ENCODE assay signal across 8 cellular contexts in genomic region chr1:108560430-108561144, GRCh38. TPM values are rescaled to one million over a fixed set of nuclear protein-coding genes. Genes with fewer than 3 reads are reported as not detected.
A peak's percentile ranks its signal among the peaks of the same experiment; 100 is the strongest.
DNase-seq lines count a peak whose midpoint lies in the region; ATAC-seq and TF ChIP-seq lines count a peak whose summit lies in the region.

No MANE protein-coding gene starts in this region.

- H3K4me3 ChIP-seq in duodenal mucosa (ENCODE audit: low read depth in 1 of 2, low read length in 2 of 2) (peak overlapping the region; percentile 78 to 83), lung (peak overlapping the region; percentile 81)

- H3K36me3 ChIP-seq in duodenal mucosa (ENCODE audit: control insufficient read depth in 1 of 2, insufficient read depth in 2 of 2, low read length in 2 of 2), result no peaks in the 10 kb centered on the region
- H3K36me3 ChIP-seq in lung (ENCODE audit: control insufficient read depth in 2 of 2, insufficient read depth in 2 of 2, low read length in 2 of 2), result no peaks in the 10 kb centered on the region

- peak overlapping the region; percentile 44 for H3K27ac ChIP-seq in duodenal mucosa (ENCODE audit: low read depth, low read length)
- H3K27ac ChIP-seq in lung (ENCODE audit: low read depth in 1 of 2, low read length in 1 of 2), result peak overlapping the region in 1 of 2 donors; percentile 81

- H3K9me3 ChIP-seq in duodenal mucosa (ENCODE audit: control insufficient read depth in 1 of 2, low read length in 2 of 2) (no peaks in the 10 kb centered on the region), lung (ENCODE audit: control insufficient read depth in 2 of 2, insufficient read depth in 1 of 2, low read length in 1 of 2) (no peaks in the 10 kb centered on the region)

- 2 to 3% methylated on average over 22 of the region's 22 CpGs for WGBS in lung, 2 donors

- H3K4me1 ChIP-seq in duodenal mucosa (ENCODE audit: control insufficient read depth in 1 of 2, insufficient read depth in 2 of 2, low read length in 2 of 2) (peaks cover 23 to 28% of the 10 kb centered on the region in 2 donors), lung (ENCODE audit: control insufficient read depth in 2 of 2, insufficient read depth in 2 of 2, low read length in 2 of 2) (peaks cover 2 to 9% of the 10 kb centered on the region in 2 donors)

- TF ChIP-seq CTCF in lung (IDR thresholded peaks at IDR 0.05; ENCODE audit: control extremely low read depth, extremely low read depth), result no peak

- H3K4me1 Mint-ChIP-seq in stimulated activated effector memory CD8-positive, alpha-beta T cell treated with anti-CD3 and anti-CD28 coated beads, Interleukin-12 subunit alpha, Interleukin-12 subunit beta, amount 100 ng/mL, for 72 hours, result peaks cover 25% of the 10 kb centered on the region

- H3K27me3 ChIP-seq in duodenal mucosa (ENCODE audit: control insufficient read depth in 1 of 2, insufficient read depth in 2 of 2, low read length in 2 of 2), result no peaks in the 10 kb centered on the region
- no peaks in the 10 kb centered on the region for H3K27me3 ChIP-seq in lung (ENCODE audit: control insufficient read depth, insufficient read depth)

- H3K9me3 Mint-ChIP-seq in stimulated activated effector memory CD8-positive, alpha-beta T cell treated with anti-CD3 and anti-CD28 coated beads, Interleukin-12 subunit alpha, Interleukin-12 subunit beta, amount 100 ng/mL, for 72 hours, result no peaks in the 10 kb centered on the region

- H3K9ac ChIP-seq in duodenal mucosa (ENCODE audit: low read depth in 1 of 2, low read length in 2 of 2), result peak overlapping the region; percentile 78 to 85

- H3K36me3 Mint-ChIP-seq in stimulated activated effector memory CD8-positive, alpha-beta T cell treated with anti-CD3 and anti-CD28 coated beads, Interleukin-12 subunit alpha, Interleukin-12 subunit beta, amount 100 ng/mL, for 72 hours, result peaks cover 12% of the 10 kb centered on the region

- ATAC-seq in GM18502 (IDR thresholded peaks at IDR 0.05; ENCODE audit: poor library complexity, unreplicated experiment) (peak; percentile 39), HG03025 (IDR thresholded peaks at IDR 0.05; ENCODE audit: low FRiP score, unreplicated experiment) (peak; percentile 8), lung (ENCODE audit: insufficient read depth, low FRiP score) (no peak)
- ATAC-seq in stimulated activated effector memory CD8-positive, alpha-beta T cell treated with anti-CD3 and anti-CD28 coated beads, Interleukin-12 subunit alpha, Interleukin-12 subunit beta, amount 100 ng/mL, for 72 hours, result peak; percentile 68

- H3K27ac Mint-ChIP-seq in stimulated activated effector memory CD8-positive, alpha-beta T cell treated with anti-CD3 and anti-CD28 coated beads, Interleukin-12 subunit alpha, Interleukin-12 subunit beta, amount 100 ng/mL, for 72 hours, result peak overlapping the region; percentile 77

- peak overlapping the region; percentile 92 for H3K4me3 Mint-ChIP-seq in stimulated activated effector memory CD8-positive, alpha-beta T cell treated with anti-CD3 and anti-CD28 coated beads, Interleukin-12 subunit alpha, Interleukin-12 subunit beta, amount 100 ng/mL, for 72 hours

- DNase-seq in 8988T (peak; percentile 55), NCI-H446 (lab: John Stamatoyannopoulos, UW) (peak; percentile 77 to 91), lung (ENCODE audit: low spot score) (peak; percentile 36)
- peak; percentile 24 for DNase-seq in activated CD4-positive, alpha-beta T cell treated with anti-CD3 and anti-CD28 coated beads for 1 hour
- peak; percentile 28 to 77 for DNase-seq in stimulated activated effector memory CD8-positive, alpha-beta T cell treated with anti-CD3 and anti-CD28 coated beads, Interleukin-12 subunit alpha, Interleukin-12 subunit beta, amount 100 ng/mL, for 72 hours (ENCODE audit: low spot score in 2 of 2)

RNA-seq across cellular contexts. Expression of gene EEIG2, which starts 0.7 kb away (rescaled TPM):
- total RNA-seq in lung, result 10 to 100 TPM; 14.8 to 24.6 TPM
- polyA plus RNA-seq in lung, result 1 to 10 TPM; 3.7 to 4.7 TPM

Comparison
In these comparisons a context has a peak if more than half of its experiments do, and no peak if none do; other contexts are left out.
1. DNase-seq: peak in every context shown above with its lines; median percentile 84 in NCI-H446; 55 in 8988T; 52 in stimulated activated effector memory CD8-positive, alpha-beta T cell treated with anti-CD3 and anti-CD28 coated beads, Interleukin-12 subunit alpha, Interleukin-12 subunit beta, amount 100 ng/mL, for 72 hours; 36 in lung; 24 in activated CD4-positive, alpha-beta T cell treated with anti-CD3 and anti-CD28 coated beads for 1 hour.